In genomic region chr3:194450341-194450740, GRCh38 we compare ENCODE assay signal across 19 cellular contexts. TPM values are rescaled to one million over a fixed set of nuclear protein-coding genes. Genes with fewer than 3 reads are reported as not detected.
DNase-seq lines count a peak whose midpoint lies in the region; ATAC-seq, FAIRE-seq and TF ChIP-seq lines count a peak whose summit lies in the region.
"Had no signal": no experiment of that assay in that cellular context is flagged by ENCODE, and none has a peak within 500 bp of the region (broad histone marks: within the 10 kb centered on the region; RNA-seq: fewer than 3 reads in every experiment).

No MANE protein-coding gene starts in this region.

- TF ChIP-seq EP300 in K562 (IDR thresholded peaks at IDR 0.05; ENCODE audit: low read length): no peak

- ATAC-seq in K562: no peak
- no peak for ATAC-seq in gastrocnemius medialis
- ATAC-seq in GM21423 (IDR thresholded peaks at IDR 0.05; ENCODE audit: unreplicated experiment): no peak
- ATAC-seq: activated CD4-positive, alpha-beta T cell treated with anti-CD3 and anti-CD28 coated beads for 36 hours; activated CD8-positive, alpha-beta memory T cell treated with anti-CD3 and anti-CD28 coated beads, Interleukin-2, amount 10 ng/mL, durations not matched to agents 7 days and 5 days; activated T-helper 17 cell treated with anti-CD3 and anti-CD28 coated beads, Interleukin-2, amount 50 U/mL, for 72 hours had no signal

- H3K27me3 ChIP-seq in K562 (ENCODE audit: control insufficient read depth in 2 of 2, insufficient read depth in 2 of 2, low read length in 2 of 2) (no peaks in the 10 kb centered on the region), gastrocnemius medialis (no peaks in the 10 kb centered on the region)

- H3K27me3 Mint-ChIP-seq in endothelial cell (ENCODE audit: unreplicated experiment): no peaks in the 10 kb centered on the region
- H3K27me3 Mint-ChIP-seq: activated CD4-positive, alpha-beta T cell treated with anti-CD3 and anti-CD28 coated beads for 36 hours; activated CD8-positive, alpha-beta memory T cell treated with anti-CD3 and anti-CD28 coated beads, Interleukin-2, amount 10 ng/mL, durations not matched to agents 7 days and 5 days; activated T-helper 17 cell treated with anti-CD3 and anti-CD28 coated beads, Interleukin-2, amount 50 U/mL, for 72 hours; brain; memory B cell had no signal

- H3K9ac ChIP-seq in K562 (ENCODE audit: insufficient read depth in 1 of 2, low read depth in 2 of 2, low read length in 2 of 2): no peak overlapping the region

- H3K36me3 ChIP-seq in K562 (ENCODE audit: control insufficient read depth, insufficient read depth, low read length) (peaks cover 93% of the 10 kb centered on the region), gastrocnemius medialis (peaks cover 7 to 91% of the 10 kb centered on the region in 2 donors)

- no peak overlapping the region for H3K27ac Mint-ChIP-seq in endothelial cell (ENCODE audit: unreplicated experiment)
- H3K27ac Mint-ChIP-seq: activated CD4-positive, alpha-beta T cell treated with anti-CD3 and anti-CD28 coated beads for 36 hours; activated CD8-positive, alpha-beta memory T cell treated with anti-CD3 and anti-CD28 coated beads, Interleukin-2, amount 10 ng/mL, durations not matched to agents 7 days and 5 days; activated T-helper 17 cell treated with anti-CD3 and anti-CD28 coated beads, Interleukin-2, amount 50 U/mL, for 72 hours; brain; memory B cell had no signal

- WGBS in K562 (ENCODE audit: insufficient coverage, low coverage, missing lambda C conversion rate): 93% methylated on average over 5 of the region's 5 CpGs

- H3K4me1 ChIP-seq in K562 (replicated peaks in 1 of 2; ENCODE audit: control insufficient read depth in 2 of 2, insufficient read depth in 2 of 2, low read length in 2 of 2) (no peaks in the 10 kb centered on the region), gastrocnemius medialis (no peaks in the 10 kb centered on the region)

- no peaks in the 10 kb centered on the region for H3K9me3 Mint-ChIP-seq in endothelial cell (ENCODE audit: unreplicated experiment)
- H3K9me3 Mint-ChIP-seq: activated T-helper 17 cell treated with anti-CD3 and anti-CD28 coated beads, Interleukin-2, amount 50 U/mL, for 72 hours; brain; CD14-positive monocyte; memory B cell had no signal

- H3K36me3 Mint-ChIP-seq in endothelial cell (ENCODE audit: low read depth, unreplicated experiment): peaks cover 14% of the 10 kb centered on the region

- peak; percentile 65 for FAIRE-seq in K562 (lab: Jason Lieb, UNC)
- FAIRE-seq: H1 had no signal

- H3K9me3 ChIP-seq in K562 (replicated peaks; ENCODE audit: control insufficient read depth, insufficient read depth, low read depth, low read length) (no peaks in the 10 kb centered on the region), gastrocnemius medialis (no peaks in the 10 kb centered on the region)
- H3K9me3 ChIP-seq: thoracic aorta had no signal

- no peak overlapping the region for H3K4me3 Mint-ChIP-seq in endothelial cell (ENCODE audit: unreplicated experiment)
- H3K4me3 Mint-ChIP-seq: activated CD4-positive, alpha-beta T cell treated with anti-CD3 and anti-CD28 coated beads for 36 hours; activated CD8-positive, alpha-beta memory T cell treated with anti-CD3 and anti-CD28 coated beads, Interleukin-2, amount 10 ng/mL, durations not matched to agents 7 days and 5 days; activated T-helper 17 cell treated with anti-CD3 and anti-CD28 coated beads, Interleukin-2, amount 50 U/mL, for 72 hours; brain; CD14-positive monocyte; memory B cell had no signal

- H3K4me3 ChIP-seq in K562: no peak overlapping the region
- H3K4me3 ChIP-seq in gastrocnemius medialis: no peak overlapping the region
- H3K4me3 ChIP-seq: thoracic aorta had no signal

- POLR2A ChIA-PET in K562 (lab: Yijun Ruan, JAX): interaction anchor here (0.6 to 1.6 kb wide), 3 partner anchors 9 to 22 kb away, joined by 3 to 4 read pairs (median 4); no protein-coding TSS in a partner anchor

- CTCF ChIA-PET in K562 (lab: Yijun Ruan, JAX; ENCODE audit: low intra/inter-chr PET ratio): no interaction called here

- no peaks in the 10 kb centered on the region for H3K9me1 ChIP-seq in K562 (ENCODE audit: control insufficient read depth, insufficient read depth, low read length)

- in situ Hi-C loops in K562 (cut with MboI): no loop called here
- in situ Hi-C loops in gastrocnemius medialis (cut with MboI; ENCODE audit: low sequenced_read_pairs in 4 of 4): no loop called here
- in situ Hi-C loops in GM13976 (cut with MboI; ENCODE audit: low sequenced_read_pairs, unreplicated experiment): no loop called here

- intact Hi-C loops in K562 (cut with micrococcal nuclease) (no loop called here), gastrocnemius medialis (cut with DNase I; ENCODE audit: low total_unique reads) (no loop called here)

- no peak overlapping the region for H2AFZ ChIP-seq in K562 (ENCODE audit: low read depth, low read length)

- no peak overlapping the region for H3K27ac ChIP-seq in K562 (ENCODE audit: extremely low read depth, low read depth, low read length)
- no peak overlapping the region for H3K27ac ChIP-seq in gastrocnemius medialis
- H3K27ac ChIP-seq: RWPE1, thoracic aorta had no signal

- no peaks in the 10 kb centered on the region for H3K4me1 Mint-ChIP-seq in endothelial cell (ENCODE audit: unreplicated experiment)
- H3K4me1 Mint-ChIP-seq: activated T-helper 17 cell treated with anti-CD3 and anti-CD28 coated beads, Interleukin-2, amount 50 U/mL, for 72 hours; brain; CD14-positive monocyte had no signal

- TF ChIP-seq POLR2A in K562 (conservative IDR thresholded peaks at IDR 0.05): no peak
- no peak for TF ChIP-seq POLR2A in gastrocnemius medialis (IDR thresholded peaks at IDR 0.05)

- no peak for TF ChIP-seq RAD21 in K562 (CRISPR knock-in tag; conservative IDR thresholded peaks at IDR 0.05 in 1 of 2, IDR thresholded peaks at IDR 0.05 in 1 of 2)

- H3K4me2 ChIP-seq in K562 (ENCODE audit: insufficient read depth, low read length): no peak overlapping the region

- BruUV-seq in K562 (replicated peaks; lab: Mats Ljungman, UMichigan): no TSS peak

- no peaks in the 10 kb centered on the region for H4K20me1 ChIP-seq in K562 (replicated peaks; ENCODE audit: control insufficient read depth, insufficient read depth, low read length)

- no peaks in the 10 kb centered on the region for H3K79me2 ChIP-seq in K562 (ENCODE audit: control insufficient read depth, insufficient read depth, low read length)

- peak; percentile 3 for DNase-seq in DMS79 (lab: John Stamatoyannopoulos, UW)
- DNase-seq in NCI-H1417 treated with DMSO at 0.1 percent for 48 hours (lab: John Stamatoyannopoulos, UW): peak; percentile 88
- peak; percentile 38 for DNase-seq in NCI-H2227 treated with DMSO at 0.1 percent for 48 hours (lab: John Stamatoyannopoulos, UW)
- DNase-seq in K562 (ENCODE audit: extremely low read depth in 1 of 4, low spot score in 3 of 4): no peak
- no peak for DNase-seq in gastrocnemius medialis
- no peak for DNase-seq in GM13976 (ENCODE audit: low spot score)
- no peak for DNase-seq in endothelial cell (ENCODE audit: low spot score)
- DNase-seq: activated CD4-positive, alpha-beta T cell treated with anti-CD3 and anti-CD28 coated beads for 36 hours; activated CD8-positive, alpha-beta memory T cell treated with anti-CD3 and anti-CD28 coated beads, Interleukin-2, amount 10 ng/mL, durations not matched to agents 7 days and 5 days; foreskin fibroblast; Karpas-422 had no signal

- TF ChIP-seq CTCF in K562 (IDR thresholded peaks at IDR 0.05 in 2 of 3, conservative IDR thresholded peaks at IDR 0.05 in 1 of 3; ENCODE audit: insufficient read depth in 2 of 3, low read depth in 1 of 3, low read length in 3 of 3) (no peak), gastrocnemius medialis (IDR thresholded peaks at IDR 0.05 in 4 of 5, conservative IDR thresholded peaks at IDR 0.05 in 1 of 5) (no peak), GM13976 (IDR thresholded peaks at IDR 0.05; ENCODE audit: borderline replicate concordance, control extremely low read depth, extremely low read depth, insufficient read depth, missing control alignments) (no peak), endothelial cell (IDR thresholded peaks at IDR 0.05; ENCODE audit: unreplicated experiment) (no peak)

RNA-seq across cellular contexts. Expression of gene ATP13A3, which starts 36.5 kb away (rescaled TPM):
- total RNA-seq in K562 (2011; cell fraction: chromatin; rRNA removed; ENCODE audit: low replicate concordance): 187 and 569 TPM in 2 replicates
- 75.4 and 99.2 TPM in 2 replicates for total RNA-seq in K562 (2011; cell fraction: nucleolus; rRNA removed)
- total RNA-seq in K562 (2011; cell fraction: nucleoplasm; rRNA removed): 212 and 321 TPM in 2 replicates
- total RNA-seq in K562 (2014; rRNA removed) (72.3 and 86.6 TPM in 2 replicates), K562 (2014; rRNA removed; fragmentation: Illumina TruSeq; extraction: Trizol) (116 and 120 TPM in 2 replicates), K562 (2015; rRNA removed; fragmentation: Illumina TruSeq; extraction: Trizol) (87.3 and 95.8 TPM in 2 replicates), K562 (2021) (85.4 and 95.2 TPM in 2 replicates), gastrocnemius medialis (10 to 100 TPM; 31.8 to 90.2 (median 57.3) TPM), endothelial cell (ENCODE audit: unreplicated experiment) (32.1 TPM)
- polyA plus RNA-seq in K562 (2011; rRNA removed) (99.4 and 135 TPM in 2 replicates), K562 (2014; fragmentation: Illumina TruSeq; extraction: Trizol) (65.9 and 77.7 TPM in 2 replicates), K562 (2014; fragmentation: Nextera tagmentation; extraction: Ambion mirVana) (10 to 100 TPM; 16.6 to 16.8 TPM), K562 (2014; rRNA removed) (46.2 and 54.7 TPM in 2 replicates)
- 14.3 and 36.7 TPM in 2 replicates for polyA plus RNA-seq in K562 (2011; cell fraction: cytosol; rRNA removed)
- polyA plus RNA-seq in K562 (2011; cell fraction: nucleus; rRNA removed): 52.7 and 77.5 TPM in 2 replicates
- polyA plus RNA-seq in K562 (2012): 35.4 and 37.3 TPM in 2 replicates
- 360 and 406 TPM in 2 replicates for polyA minus RNA-seq in K562 (2011; rRNA and poly(A)+ RNA removed)
- 76.2 and 93.9 TPM in 2 replicates for polyA minus RNA-seq in K562 (2011; cell fraction: cytosol; rRNA and poly(A)+ RNA removed)
- 87.1 and 158 TPM in 2 replicates for polyA minus RNA-seq in K562 (2011; cell fraction: nucleus; rRNA and poly(A)+ RNA removed)

RNA-seq across cellular contexts. Expression of gene GP5, which starts 51.3 kb away (rescaled TPM):
- total RNA-seq in K562 (2011; cell fraction: chromatin; rRNA removed; ENCODE audit: low replicate concordance): 0.14 and 0.23 TPM in 2 replicates
- total RNA-seq in K562 (2011; cell fraction: nucleolus; rRNA removed): 0.26 and 0.33 TPM in 2 replicates
- total RNA-seq in K562 (2011; cell fraction: nucleoplasm; rRNA removed): 0.15 and 0.23 TPM in 2 replicates
- total RNA-seq in K562 (2014; rRNA removed): 0.04 TPM in 1 of 2 replicates, not detected in the other
- total RNA-seq in K562 (2014; rRNA removed; fragmentation: Illumina TruSeq; extraction: Trizol): not detected in 2 replicates
- total RNA-seq in K562 (2015; rRNA removed; fragmentation: Illumina TruSeq; extraction: Trizol): 0.04 TPM in 1 of 2 replicates, not detected in the other
- 0.09 TPM in 1 of 2 replicates, not detected in the other for total RNA-seq in K562 (2021)
- polyA plus RNA-seq in K562 (2011; rRNA removed): 0.01 and 0.03 TPM in 2 replicates
- polyA plus RNA-seq in K562 (2011; cell fraction: cytosol; rRNA removed): 0.03 TPM in 1 of 2 replicates, not detected in the other
- polyA plus RNA-seq in K562 (2011; cell fraction: nucleus; rRNA removed): not detected in 2 replicates
- polyA plus RNA-seq in K562 (2012): not detected in 2 replicates
- not detected in 2 replicates for polyA plus RNA-seq in K562 (2014; fragmentation: Illumina TruSeq; extraction: Trizol)
- polyA plus RNA-seq in K562 (2014; fragmentation: Nextera tagmentation; extraction: Ambion mirVana): not detected
- 0.04 and 0.08 TPM in 2 replicates for polyA plus RNA-seq in K562 (2014; rRNA removed)
- 0.18 TPM in 1 of 2 replicates, not detected in the other for polyA minus RNA-seq in K562 (2011; rRNA and poly(A)+ RNA removed)
- not detected in 2 replicates for polyA minus RNA-seq in K562 (2011; cell fraction: cytosol; rRNA and poly(A)+ RNA removed)
- polyA minus RNA-seq in K562 (2011; cell fraction: nucleus; rRNA and poly(A)+ RNA removed): 0.13 and 0.22 TPM in 2 replicates
- under 1 TPM in 1 of 4 donors, not detected in 3; 0.10 TPM for total RNA-seq in gastrocnemius medialis
- 0.23 TPM for total RNA-seq in endothelial cell (ENCODE audit: unreplicated experiment)

Comparison
In these comparisons a context has a peak if more than half of its experiments do, and no peak if none do; other contexts are left out.
1. DNase-seq: peak in DMS79 (single experiment), NCI-H1417 treated with DMSO at 0.1 percent for 48 hours (single experiment) and NCI-H2227 treated with DMSO at 0.1 percent for 48 hours (single experiment); none in K562 (0 of 4), gastrocnemius medialis (0 of 2), GM13976 (single experiment) and endothelial cell (single experiment).